ENCODE assay signal across 19 cellular contexts in the genomic region with DNA sequence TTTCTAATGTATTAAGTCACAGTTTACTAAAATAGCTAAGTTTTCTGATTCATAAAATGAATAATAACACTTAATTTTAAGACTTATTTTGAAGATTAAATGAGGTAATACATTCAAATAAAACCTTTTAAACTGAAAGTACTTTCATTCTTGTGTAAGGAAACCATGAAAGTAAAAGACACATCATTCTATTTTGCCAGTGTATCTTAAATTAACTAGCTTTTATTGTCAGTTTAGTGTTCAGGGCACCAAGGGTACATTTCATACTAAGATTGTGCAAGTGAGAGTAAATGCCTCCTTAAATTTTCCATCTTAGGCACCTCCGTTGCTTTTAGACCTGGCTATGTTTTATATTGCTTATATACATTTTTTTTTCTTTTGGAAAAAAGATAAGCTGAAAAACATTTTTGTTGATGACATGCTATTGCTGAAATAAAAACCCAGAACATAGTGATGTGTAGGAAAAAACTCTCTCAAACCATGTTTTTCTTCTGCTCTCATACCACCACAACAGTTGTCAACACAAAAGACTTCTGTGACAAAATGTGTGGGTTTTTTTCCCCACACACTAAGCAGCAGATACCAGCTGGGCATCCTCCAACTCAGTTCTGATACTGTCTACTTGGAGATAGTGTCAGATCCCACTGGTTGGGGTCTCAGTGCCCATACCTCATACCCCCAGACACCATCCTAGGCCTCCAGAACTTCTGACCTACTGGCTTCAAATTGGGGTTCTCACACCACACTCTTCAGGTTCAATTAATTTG. TPM values are rescaled to one million over a fixed set of nuclear protein-coding genes. Genes with fewer than 3 reads are reported as not detected.
DNase-seq lines count a peak whose midpoint lies in the region; ATAC-seq, FAIRE-seq and TF ChIP-seq lines count a peak whose summit lies in the region.
"Had no signal": no experiment of that assay in that cellular context is flagged by ENCODE, and none has a peak within 500 bp of the region (broad histone marks: within the 10 kb centered on the region; RNA-seq: fewer than 3 reads in every experiment).

No MANE protein-coding gene starts in this region.

- no peaks in the 10 kb centered on the region for H3K27me3 Mint-ChIP-seq in T-helper 17 cell
- H3K27me3 Mint-ChIP-seq in endodermal cell (ENCODE audit: insufficient read depth), result no peaks in the 10 kb centered on the region

- ATAC-seq in activated naive CD4-positive, alpha-beta T cell treated with anti-CD3 and anti-CD28 coated beads, Interleukin-2, amount 50 U/mL, for 72 hours, result peak; percentile 43 to 84
- no peak for ATAC-seq in T-helper 17 cell
- no peak for ATAC-seq in HG02885 (IDR thresholded peaks at IDR 0.05; ENCODE audit: poor library complexity, unreplicated experiment)
- ATAC-seq: right lobe of liver had no signal

- no peaks in the 10 kb centered on the region for H3K79me2 ChIP-seq in keratinocyte (ENCODE audit: control insufficient read depth, insufficient read depth, low read length)

- H3K9ac ChIP-seq in keratinocyte (ENCODE audit: control insufficient read depth, extremely low read depth, insufficient read depth, low read length) (no peak overlapping the region), endodermal cell (ENCODE audit: extremely low read depth, low read length, poor library complexity, severe bottlenecking) (no peak overlapping the region)

- H3K36me3 Mint-ChIP-seq in activated naive CD4-positive, alpha-beta T cell treated with anti-CD3 and anti-CD28 coated beads, Interleukin-2, amount 50 U/mL, for 72 hours, result no peaks in the 10 kb centered on the region
- H3K36me3 Mint-ChIP-seq in T-helper 17 cell (ENCODE audit: low read depth) (no peaks in the 10 kb centered on the region), endodermal cell (ENCODE audit: low read depth) (no peaks in the 10 kb centered on the region)

- H3K9me3 ChIP-seq in T-helper 17 cell (ENCODE audit: control insufficient read depth, low read length, poor library complexity, severe bottlenecking), result no peaks in the 10 kb centered on the region
- no peaks in the 10 kb centered on the region for H3K9me3 ChIP-seq in keratinocyte (ENCODE audit: control insufficient read depth, low read depth, low read length)
- H3K9me3 ChIP-seq in endodermal cell (ENCODE audit: control insufficient read depth, low read length), result no peaks in the 10 kb centered on the region
- H3K9me3 ChIP-seq: esophagus muscularis mucosa, ovary, right lobe of liver had no signal

- H3K36me3 ChIP-seq in keratinocyte (ENCODE audit: control insufficient read depth in 2 of 2, extremely low read depth in 1 of 2, insufficient read depth in 2 of 2, low read length in 2 of 2) (no peaks in the 10 kb centered on the region), endodermal cell (ENCODE audit: control insufficient read depth, insufficient read depth, low read length) (no peaks in the 10 kb centered on the region)
- H3K36me3 ChIP-seq: cardiac muscle cell, ovary, right lobe of liver, WERI-Rb-1 had no signal

- no peaks in the 10 kb centered on the region for H4K20me1 ChIP-seq in keratinocyte (ENCODE audit: control insufficient read depth, extremely low read depth, insufficient read depth, low read length)

- WGBS in endodermal cell (ENCODE audit: insufficient coverage in 1 of 2, insufficient read length in 1 of 2), 2 experiments, result 86% methylated on average over 1 of the region's 1 CpG; no CpG with 5 or more reads in 1 of the 2 experiments

- H3K27ac Mint-ChIP-seq in activated naive CD4-positive, alpha-beta T cell treated with anti-CD3 and anti-CD28 coated beads, Interleukin-2, amount 50 U/mL, for 72 hours, result peak overlapping the region in 1 of 2 donors; percentile 36
- H3K27ac Mint-ChIP-seq in T-helper 17 cell, result peak overlapping the region; percentile 73
- H3K27ac Mint-ChIP-seq in endodermal cell, result no peak overlapping the region

- no peak overlapping the region for H3K4me3 ChIP-seq in keratinocyte (ENCODE audit: control insufficient read depth in 2 of 3, extremely low read depth in 1 of 3, insufficient read depth in 2 of 3, low read depth in 1 of 3, low read length in 3 of 3)
- H3K4me3 ChIP-seq in endodermal cell (ENCODE audit: low read length), result no peak overlapping the region
- H3K4me3 ChIP-seq: cardiac muscle cell, esophagus muscularis mucosa, ovary, right lobe of liver had no signal

- no peak for DNase-seq in activated naive CD4-positive, alpha-beta T cell treated with anti-CD3 and anti-CD28 coated beads, Interleukin-2, amount 50 U/mL, for 72 hours (ENCODE audit: low spot score in 2 of 2)
- no peak for DNase-seq in activated naive CD4-positive, alpha-beta T cell (lab: John Stamatoyannopoulos, UW)
- DNase-seq in T-helper 17 cell (no peak), keratinocyte (ENCODE audit: low read depth, low spot score) (no peak), endodermal cell (no peak), 8988T (no peak)
- DNase-seq: activated CD8-positive, alpha-beta memory T cell treated with anti-CD3 and anti-CD28 coated beads, Interleukin-2, amount 50 U/mL, for 4 hours; Calu3; IMR-90; MM.1S; NCI-H187; NCI-H345; ovary; right lobe of liver; SW 1271; WERI-Rb-1 had no signal

- dilution Hi-C loops in keratinocyte (cut with MboI; ENCODE audit: extremely low pct_ligation_motif_present, low sequenced_read_pairs), result no loop called here

- H3K27me3 ChIP-seq in keratinocyte (ENCODE audit: control insufficient read depth, extremely low read depth, insufficient read depth, low read length) (no peaks in the 10 kb centered on the region), endodermal cell (ENCODE audit: control insufficient read depth, insufficient read depth, low read length, poor library complexity, severe bottlenecking) (no peaks in the 10 kb centered on the region)
- H3K27me3 ChIP-seq: cardiac muscle cell, esophagus muscularis mucosa, ovary, right lobe of liver had no signal

- H3K9me1 ChIP-seq in keratinocyte (ENCODE audit: control insufficient read depth, extremely low read depth, insufficient read depth, low read length), result no peaks in the 10 kb centered on the region

- no peak overlapping the region for H3K4me2 ChIP-seq in keratinocyte (ENCODE audit: control insufficient read depth, extremely low read depth, insufficient read depth, low read depth, low read length)

- H3K4me1 ChIP-seq in keratinocyte (ENCODE audit: control insufficient read depth, extremely low read depth, insufficient read depth, low read length), result peaks cover 15% of the 10 kb centered on the region
- no peaks in the 10 kb centered on the region for H3K4me1 ChIP-seq in endodermal cell (ENCODE audit: control insufficient read depth, insufficient read depth, low read length)
- H3K4me1 ChIP-seq: right lobe of liver had no signal

- H3K4me3 Mint-ChIP-seq in T-helper 17 cell (no peak overlapping the region), endodermal cell (no peak overlapping the region)

- no peak overlapping the region for H2AFZ ChIP-seq in keratinocyte (ENCODE audit: control insufficient read depth, low read length)

- H3K9me3 Mint-ChIP-seq in activated naive CD4-positive, alpha-beta T cell treated with anti-CD3 and anti-CD28 coated beads, Interleukin-2, amount 50 U/mL, for 72 hours, result no peaks in the 10 kb centered on the region
- H3K9me3 Mint-ChIP-seq in endodermal cell, result no peaks in the 10 kb centered on the region

- FAIRE-seq in keratinocyte (lab: Jason Lieb, UNC), result peak; percentile 23

- H3K27ac ChIP-seq in keratinocyte (ENCODE audit: control insufficient read depth, insufficient read depth, low read length) (no peak overlapping the region), endodermal cell (ENCODE audit: low read depth, low read length) (no peak overlapping the region)
- H3K27ac ChIP-seq: cardiac muscle cell, esophagus muscularis mucosa, ovary, right lobe of liver, WERI-Rb-1 had no signal

- TF ChIP-seq CTCF in keratinocyte (optimal IDR thresholded peaks at IDR 0.05 in 1 of 3, IDR thresholded peaks at IDR 0.05 in 1 of 3, conservative IDR thresholded peaks at IDR 0.05 in 1 of 3; ENCODE audit: extremely low read depth in 1 of 3, insufficient read depth in 2 of 3, low read length in 3 of 3), result no peak
- TF ChIP-seq CTCF in endodermal cell (conservative IDR thresholded peaks at IDR 0.05), result no peak

- H3K4me1 Mint-ChIP-seq in T-helper 17 cell (peaks cover 4% of the 10 kb centered on the region), endodermal cell (no peaks in the 10 kb centered on the region)

RNA-seq across cellular contexts. Expression of gene LPAR6, which starts 30.7 kb away (rescaled TPM):
- 10 to 100 TPM; 12.0 to 12.5 TPM for total RNA-seq in activated naive CD4-positive, alpha-beta T cell treated with anti-CD3 and anti-CD28 coated beads, Interleukin-2, amount 50 U/mL, for 72 hours
- total RNA-seq in T-helper 17 cell, result 10 to 100 TPM; 37.2 to 48.7 TPM
- 6.1 to 20.0 TPM (median 19.2 TPM) in 3 replicates for polyA plus RNA-seq in keratinocyte
- polyA plus RNA-seq in keratinocyte (2011; ENCODE audit: low read depth), result 26.4 TPM
- polyA plus RNA-seq in keratinocyte (2011; cell fraction: cytosol; rRNA removed), result 4.4 and 7.5 TPM in 2 replicates
- polyA plus RNA-seq in keratinocyte (2011; cell fraction: nucleus; rRNA removed), result 33.0 and 36.7 TPM in 2 replicates
- 5.0 and 24.6 TPM in 2 replicates for polyA plus RNA-seq in keratinocyte (2012; ENCODE audit: low replicate concordance)
- 1.5 to 6.6 TPM (median 4.6 TPM) in 3 replicates for polyA minus RNA-seq in keratinocyte
- polyA minus RNA-seq in keratinocyte (2011; cell fraction: cytosol; rRNA and poly(A)+ RNA removed), result 1.3 TPM
- 5.0 and 11.1 TPM in 2 replicates for polyA minus RNA-seq in keratinocyte (2011; cell fraction: nucleus; rRNA and poly(A)+ RNA removed)
- total RNA-seq in endodermal cell, result 1 to 10 TPM; 2.2 to 4.9 TPM
- 19.6 TPM for polyA plus RNA-seq in endodermal cell (2013, experiment 1 of 2)
- polyA plus RNA-seq in endodermal cell (2013, experiment 2 of 2), result 17.8 TPM

Comparison
In these comparisons a context has a peak if more than half of its experiments do, and no peak if none do; other contexts are left out.
1. ATAC-seq: peak in activated naive CD4-positive, alpha-beta T cell treated with anti-CD3 and anti-CD28 coated beads, Interleukin-2, amount 50 U/mL, for 72 hours (2 of 2); none in T-helper 17 cell (single experiment) and HG02885 (single experiment).